Comparison of ENCODE assay signal across 8 cellular contexts in genomic region chr4:40307627-40308497, GRCh38.
DNase-seq lines count a peak whose midpoint lies in the region; ATAC-seq and TF ChIP-seq lines count a peak whose summit lies in the region.

No MANE protein-coding gene starts in this region.

- H3K27me3 ChIP-seq in brain microvascular endothelial cell (replicated peaks) = no peaks in the 10 kb centered on the region

- no peaks in the 10 kb centered on the region for H3K36me3 ChIP-seq in brain microvascular endothelial cell (replicated peaks)

- H3K27ac Mint-ChIP-seq in effector memory CD8-positive, alpha-beta T cell = peak overlapping the region; percentile 87 to 97

- peak overlapping the region; percentile 67 to 79 for H3K4me3 Mint-ChIP-seq in effector memory CD8-positive, alpha-beta T cell

- in situ Hi-C loops in brain microvascular endothelial cell (cut with HindIII; ENCODE audit: low pct_ligation_motif_present, low sequenced_read_pairs) = no loop called here

- H3K27ac ChIP-seq in brain microvascular endothelial cell = no peak overlapping the region

- ATAC-seq in effector memory CD8-positive, alpha-beta T cell (replicated peaks) = peak; percentile 61

- TF ChIP-seq CTCF in GM20000 (IDR thresholded peaks at IDR 0.05; ENCODE audit: extremely low read depth, missing control alignments) = no peak
- TF ChIP-seq CTCF in brain microvascular endothelial cell (IDR thresholded peaks at IDR 0.05; ENCODE audit: low read depth, low read length, missing control alignments) = no peak

- H3K4me3 ChIP-seq in brain microvascular endothelial cell (ENCODE audit: low read depth, low read length) = no peak overlapping the region

- DNase-seq in GM20000 (ENCODE audit: low spot score) (peak; percentile 31), T follicular helper cell (ENCODE audit: low read depth) (peak; percentile 61), NCI-H510A (lab: John Stamatoyannopoulos, UW) (no peak), brain microvascular endothelial cell (no peak), HPDE6-E6E7 (ENCODE audit: extremely low spot score) (no peak), ecto neural progenitor cell (ENCODE audit: low spot score) (no peak)
- DNase-seq in effector memory CD8-positive, alpha-beta T cell = peak; percentile 50 to 63 (median 57)
- peak; percentile 32 to 55 for DNase-seq in stimulated activated CD8-positive, alpha-beta memory T cell treated with anti-CD3 and anti-CD28 coated beads, Interleukin-4, amount 100 ng/mL, for 1 hour (ENCODE audit: low read depth in 2 of 2, low spot score in 1 of 2)

- no peaks in the 10 kb centered on the region for H3K27me3 Mint-ChIP-seq in effector memory CD8-positive, alpha-beta T cell

- H3K4me1 Mint-ChIP-seq in effector memory CD8-positive, alpha-beta T cell (ENCODE audit: low read depth in 2 of 2) = peaks cover 50 to 59% of the 10 kb centered on the region in 2 donors

- H3K36me3 Mint-ChIP-seq in effector memory CD8-positive, alpha-beta T cell (ENCODE audit: insufficient read depth) = peaks cover 9% of the 10 kb centered on the region

- peaks cover 0 to under 1% of the 10 kb centered on the region in 2 donors for H3K9me3 Mint-ChIP-seq in effector memory CD8-positive, alpha-beta T cell

Comparison
In these comparisons a context has a peak if more than half of its experiments do, and no peak if none do; other contexts are left out.
1. DNase-seq: peak in GM20000 (single experiment), T follicular helper cell (single experiment), effector memory CD8-positive, alpha-beta T cell (3 of 3) and stimulated activated CD8-positive, alpha-beta memory T cell treated with anti-CD3 and anti-CD28 coated beads, Interleukin-4, amount 100 ng/mL, for 1 hour (2 of 2); none in NCI-H510A (single experiment), brain microvascular endothelial cell (single experiment), HPDE6-E6E7 (single experiment) and ecto neural progenitor cell (single experiment).